In the genomic region with DNA sequence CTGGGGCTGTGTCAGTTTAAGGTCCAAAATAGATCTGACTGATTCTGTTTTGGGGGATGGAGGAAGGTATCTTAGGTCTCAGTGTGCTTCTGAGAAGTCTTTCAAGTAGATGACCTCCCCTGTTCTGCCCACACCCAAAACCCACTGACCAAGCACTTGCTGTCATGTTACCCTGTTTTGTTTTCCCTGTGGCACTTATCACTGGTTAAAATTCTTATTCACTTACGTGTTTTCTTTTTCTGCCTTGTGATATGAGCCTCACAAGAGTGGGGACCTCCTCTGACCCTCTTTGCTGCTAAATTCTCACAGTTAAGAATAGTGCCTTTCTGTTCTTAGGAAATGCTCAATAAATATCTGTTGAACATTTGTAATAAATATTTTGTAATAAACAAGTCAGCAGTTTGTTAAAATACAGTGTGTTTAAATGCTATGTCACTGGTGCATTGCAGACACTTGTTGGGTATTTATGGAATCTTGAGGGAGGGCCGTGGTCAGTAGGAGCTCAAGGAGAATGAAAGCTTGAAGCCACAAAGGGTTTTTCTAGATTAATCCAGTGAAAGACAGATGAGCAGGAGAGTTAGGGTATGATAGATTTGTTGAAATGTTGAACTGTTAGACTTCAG, we compare ENCODE assay signal across 1 cellular context.
TF ChIP-seq lines count a peak whose summit lies in the region.

No MANE protein-coding gene starts in this region.

TF ChIP-seq in WTC11, 78 proteins besides CTCF, POLR2A, EP300 and RAD21 (continued from another document):
- TF ChIP-seq ZNF317 (CRISPR knock-in tag; IDR thresholded peaks at IDR 0.05; ENCODE audit: borderline replicate concordance, low read depth) = no peak
